ENCODE assay signal across 1 cellular context in the genomic region with DNA sequence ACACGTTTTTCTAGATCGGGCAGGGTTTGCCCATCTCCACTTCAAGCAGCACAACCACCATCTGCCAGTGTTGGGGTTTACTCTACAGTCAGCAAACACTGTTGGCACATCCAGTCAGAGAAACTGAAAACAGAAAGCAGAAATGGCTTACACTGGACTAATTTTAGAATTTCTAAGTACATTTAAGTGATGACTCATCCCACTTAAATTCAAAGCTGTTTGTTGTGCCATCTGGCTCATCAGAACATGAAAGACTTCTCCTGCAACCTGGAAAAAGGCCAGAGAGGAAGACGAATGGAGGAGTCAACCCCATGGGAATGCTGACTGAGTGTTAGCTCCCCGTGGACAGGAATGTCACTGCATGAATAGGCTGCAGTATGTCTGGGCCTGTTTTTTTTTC.
TF ChIP-seq lines count a peak whose summit lies in the region.

No MANE protein-coding gene starts in this region.

TF ChIP-seq in K562, 482 proteins besides CTCF, POLR2A, EP300 and RAD21 (continued from another document):
- TF ChIP-seq, protein P1, sequence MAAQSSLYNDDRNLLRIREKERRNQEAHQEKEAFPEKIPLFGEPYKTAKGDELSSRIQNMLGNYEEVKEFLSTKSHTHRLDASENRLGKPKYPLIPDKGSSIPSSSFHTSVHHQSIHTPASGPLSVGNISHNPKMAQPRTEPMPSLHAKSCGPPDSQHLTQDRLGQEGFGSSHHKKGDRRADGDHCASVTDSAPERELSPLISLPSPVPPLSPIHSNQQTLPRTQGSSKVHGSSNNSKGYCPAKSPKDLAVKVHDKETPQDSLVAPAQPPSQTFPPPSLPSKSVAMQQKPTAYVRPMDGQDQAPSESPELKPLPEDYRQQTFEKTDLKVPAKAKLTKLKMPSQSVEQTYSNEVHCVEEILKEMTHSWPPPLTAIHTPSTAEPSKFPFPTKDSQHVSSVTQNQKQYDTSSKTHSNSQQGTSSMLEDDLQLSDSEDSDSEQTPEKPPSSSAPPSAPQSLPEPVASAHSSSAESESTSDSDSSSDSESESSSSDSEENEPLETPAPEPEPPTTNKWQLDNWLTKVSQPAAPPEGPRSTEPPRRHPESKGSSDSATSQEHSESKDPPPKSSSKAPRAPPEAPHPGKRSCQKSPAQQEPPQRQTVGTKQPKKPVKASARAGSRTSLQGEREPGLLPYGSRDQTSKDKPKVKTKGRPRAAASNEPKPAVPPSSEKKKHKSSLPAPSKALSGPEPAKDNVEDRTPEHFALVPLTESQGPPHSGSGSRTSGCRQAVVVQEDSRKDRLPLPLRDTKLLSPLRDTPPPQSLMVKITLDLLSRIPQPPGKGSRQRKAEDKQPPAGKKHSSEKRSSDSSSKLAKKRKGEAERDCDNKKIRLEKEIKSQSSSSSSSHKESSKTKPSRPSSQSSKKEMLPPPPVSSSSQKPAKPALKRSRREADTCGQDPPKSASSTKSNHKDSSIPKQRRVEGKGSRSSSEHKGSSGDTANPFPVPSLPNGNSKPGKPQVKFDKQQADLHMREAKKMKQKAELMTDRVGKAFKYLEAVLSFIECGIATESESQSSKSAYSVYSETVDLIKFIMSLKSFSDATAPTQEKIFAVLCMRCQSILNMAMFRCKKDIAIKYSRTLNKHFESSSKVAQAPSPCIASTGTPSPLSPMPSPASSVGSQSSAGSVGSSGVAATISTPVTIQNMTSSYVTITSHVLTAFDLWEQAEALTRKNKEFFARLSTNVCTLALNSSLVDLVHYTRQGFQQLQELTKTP (IDR thresholded peaks at IDR 0.05; ENCODE audit: low read depth in 1 of 2, partially characterized antibody in 2 of 2), result no peak
- TF ChIP-seq LEF1 (IDR thresholded peaks at IDR 0.05), result no peak
- TF ChIP-seq MAFG (tag; conservative IDR thresholded peaks at IDR 0.05), result peak; percentile 77
- no peak for TF ChIP-seq RBM34 (IDR thresholded peaks at IDR 0.05; ENCODE audit: borderline replicate concordance, insufficient read depth, low read length)
- peak; percentile 55 for TF ChIP-seq C11orf30 (IDR thresholded peaks at IDR 0.05; ENCODE audit: low read depth)
- TF ChIP-seq ZNF57 (CRISPR knock-in tag; IDR thresholded peaks at IDR 0.05), result no peak
- TF ChIP-seq NFXL1 (CRISPR knock-in tag; IDR thresholded peaks at IDR 0.05), result no peak
- TF ChIP-seq NFIC (IDR thresholded peaks at IDR 0.05), result peak; percentile 52
- TF ChIP-seq SMARCB1 (IDR thresholded peaks at IDR 0.05; ENCODE audit: insufficient read length, low read depth), result no peak
- TF ChIP-seq, protein P2, sequence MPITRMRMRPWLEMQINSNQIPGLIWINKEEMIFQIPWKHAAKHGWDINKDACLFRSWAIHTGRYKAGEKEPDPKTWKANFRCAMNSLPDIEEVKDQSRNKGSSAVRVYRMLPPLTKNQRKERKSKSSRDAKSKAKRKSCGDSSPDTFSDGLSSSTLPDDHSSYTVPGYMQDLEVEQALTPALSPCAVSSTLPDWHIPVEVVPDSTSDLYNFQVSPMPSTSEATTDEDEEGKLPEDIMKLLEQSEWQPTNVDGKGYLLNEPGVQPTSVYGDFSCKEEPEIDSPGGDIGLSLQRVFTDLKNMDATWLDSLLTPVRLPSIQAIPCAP (CRISPR knock-in tag; IDR thresholded peaks at IDR 0.05; ENCODE audit: borderline replicate concordance), result no peak
- TF ChIP-seq HBP1 (CRISPR knock-in tag; IDR thresholded peaks at IDR 0.05), result no peak
- no peak for TF ChIP-seq RNF219 (CRISPR knock-in tag; IDR thresholded peaks at IDR 0.05)
- peak; percentile 25; the same call in 1 of the 2 replicates for TF ChIP-seq NFE2 (IDR thresholded peaks at IDR 0.05; ENCODE audit: low read depth)
- TF ChIP-seq MEF2D (tag; conservative IDR thresholded peaks at IDR 0.05; ENCODE audit: low read depth), result peak; percentile 74
- no peak for TF ChIP-seq ILF3 (IDR thresholded peaks at IDR 0.05; ENCODE audit: borderline replicate concordance)
- no peak for TF ChIP-seq NR3C1 (CRISPR knock-in tag; IDR thresholded peaks at IDR 0.05)
TF ChIP-seq in K562: peak in this region for 10.
